22 cellular contexts compared by ENCODE assay signal in genomic region chr11:102359372-102359771, GRCh38. TPM values are rescaled to one million over a fixed set of nuclear protein-coding genes. Genes with fewer than 3 reads are reported as not detected.
"Had no signal": no experiment of that assay in that cellular context is flagged by ENCODE, and none has a peak within 500 bp of the region (broad histone marks: within the 10 kb centered on the region; RNA-seq: fewer than 3 reads in every experiment).

No MANE protein-coding gene starts in this region.

- H3K27ac ChIP-seq: colonic mucosa, heart left ventricle, neutrophil, psoas muscle, spleen, thyroid gland, upper lobe of left lung, uterus had no signal

- ATAC-seq: heart left ventricle; left colon; psoas muscle; sciatic nerve; stimulated activated naive B cell treated with anti-CD40 and anti-IgM and Interleukin-4, amounts not matched to agents 10 μg/mL and 1 μg/mL and 100 μg/mL, for 72 hours had no signal

- H3K4me3 Mint-ChIP-seq: stimulated activated naive B cell treated with anti-CD40 and anti-IgM and Interleukin-4, amounts not matched to agents 10 μg/mL and 1 μg/mL and 100 μg/mL, for 72 hours had no signal

- H3K36me3 ChIP-seq: uterus had no signal

- H3K27me3 Mint-ChIP-seq: naive B cell; stimulated activated naive B cell treated with anti-CD40 and anti-IgM and Interleukin-4, amounts not matched to agents 10 μg/mL and 1 μg/mL and 100 μg/mL, for 72 hours had no signal

- H3K9me3 ChIP-seq: colonic mucosa, neutrophil, thyroid gland, upper lobe of left lung had no signal

- H3K27me3 ChIP-seq: colonic mucosa, heart left ventricle, neutrophil, spleen, thyroid gland, upper lobe of left lung, uterus had no signal

- H3K27ac Mint-ChIP-seq: stimulated activated naive B cell treated with anti-CD40 and anti-IgM and Interleukin-4, amounts not matched to agents 10 μg/mL and 1 μg/mL and 100 μg/mL, for 72 hours had no signal

- H3K4me3 ChIP-seq: colonic mucosa, heart left ventricle, psoas muscle, spleen, thyroid gland, upper lobe of left lung, uterus had no signal

- H3K4me1 ChIP-seq: colonic mucosa, psoas muscle, thyroid gland, uterus had no signal

- DNase-seq: colonic mucosa; dermis blood vessel endothelial cell; effector CD4-positive, alpha-beta T cell; foreskin melanocyte; heart left ventricle; hippocampal formation; left colon; mesendoderm; naive B cell; psoas muscle; retina; spleen; stimulated activated CD4-positive, alpha-beta T cell treated with anti-CD3 and anti-CD28 coated beads, Interleukin-15, amount 100 ng/mL, for 24 hours; stimulated activated CD4-positive, alpha-beta T cell treated with anti-CD3 and anti-CD28 coated beads, Interleukin-1b, Interleukin-23, amount 100 ng/mL, for 48 hours; stimulated activated CD4-positive, alpha-beta T cell treated with anti-CD3 and anti-CD28 coated beads, Interleukin-4, amount 100 ng/mL, for 24 hours; stimulated activated naive B cell treated with anti-CD40 and anti-IgM and Interleukin-4, amounts not matched to agents 10 μg/mL and 1 μg/mL and 100 μg/mL, for 72 hours; thyroid gland; upper lobe of left lung; uterus had no signal

RNA-seq across cellular contexts. Expression of gene BIRC3, which starts 42.1 kb away (rescaled TPM):
- polyA plus RNA-seq: neural cell had no signal
